In the genomic region with DNA sequence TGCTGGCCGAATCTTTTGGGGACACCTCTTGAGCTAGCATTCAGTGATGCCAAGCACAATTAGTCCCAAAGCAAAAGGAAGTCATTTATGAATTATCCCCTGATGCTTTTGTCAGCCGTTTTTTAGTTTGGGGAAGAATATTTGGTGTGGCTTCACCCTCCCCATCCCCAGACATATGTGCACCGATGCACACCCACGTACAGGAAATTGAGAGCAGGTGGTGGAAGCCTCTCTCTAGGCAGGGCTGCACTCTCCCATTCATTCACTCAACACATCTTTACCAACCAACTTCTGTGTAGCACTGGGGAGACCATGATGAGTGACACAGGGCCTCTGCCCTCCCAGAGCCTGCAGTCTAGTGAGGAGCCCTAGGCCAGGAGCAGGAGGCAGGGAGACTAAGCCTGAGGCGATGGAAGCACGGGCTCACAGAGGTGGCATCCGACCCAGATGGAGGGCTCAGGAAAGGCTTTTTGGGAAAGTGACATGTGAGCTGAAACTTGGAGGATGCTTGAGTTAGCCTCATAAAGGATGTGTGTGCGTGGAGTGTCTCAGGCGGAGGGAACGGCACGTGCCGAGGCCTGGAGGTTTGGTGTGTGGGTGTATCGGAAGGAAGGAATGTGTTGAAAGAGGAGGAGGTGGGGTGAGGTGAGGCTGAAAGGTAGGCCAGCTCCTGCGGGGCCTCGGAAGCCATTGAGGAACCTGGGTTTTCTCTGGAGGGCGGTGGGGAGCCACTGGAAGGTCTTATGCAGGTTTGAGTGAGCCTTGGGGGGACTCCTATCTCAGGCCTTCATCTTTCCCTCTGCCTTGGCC, we compare ENCODE assay signal across 11 cellular contexts. TPM values are rescaled to one million over a fixed set of nuclear protein-coding genes. Genes with fewer than 3 reads are reported as not detected.
DNase-seq lines count a peak whose midpoint lies in the region; ATAC-seq lines count a peak whose summit lies in the region.
"Had no signal": no experiment of that assay in that cellular context is flagged by ENCODE, and none has a peak within 500 bp of the region (broad histone marks: within the 10 kb centered on the region; RNA-seq: fewer than 3 reads in every experiment).

No MANE protein-coding gene starts in this region.

- peak; percentile 73 for ATAC-seq in HG02885 (IDR thresholded peaks at IDR 0.05; ENCODE audit: poor library complexity, unreplicated experiment)
- ATAC-seq in naive thymus-derived CD8-positive, alpha-beta T cell = peak; percentile 91 to 96
- ATAC-seq: heart right ventricle had no signal

- DNase-seq in GDM1 (lab: John Stamatoyannopoulos, UW) = peak; percentile 20
- peak; percentile 50 to 53 for DNase-seq in activated T-cell treated with anti-CD3 and anti-CD28 coated beads, Interleukin-2, amount 50 U/mL, for 48 hours
- DNase-seq in naive thymus-derived CD8-positive, alpha-beta T cell = peak in 5 of 10 donors; percentile 43 to 63 (median 52)
- no peak for DNase-seq in globus pallidus (ENCODE audit: low spot score)
- no peak for DNase-seq in SW 1271 (lab: John Stamatoyannopoulos, UW)
- DNase-seq in NOMO-1 (lab: John Stamatoyannopoulos, UW; ENCODE audit: unreplicated experiment in 2 of 2) = no peak
- DNase-seq in NCI-H774 (lab: John Stamatoyannopoulos, UW) = no peak
- DNase-seq: DMS53, heart right ventricle, NCI-H510A treated with DMSO at 0.1 percent for 48 hours had no signal

- peaks cover 0 to 22% (median 0%) of the 10 kb centered on the region in 3 donors for H3K36me3 Mint-ChIP-seq in naive thymus-derived CD8-positive, alpha-beta T cell

- peak overlapping the region; percentile 89 to 98 (median 96) for H3K27ac Mint-ChIP-seq in naive thymus-derived CD8-positive, alpha-beta T cell

- POLR2A ChIA-PET in naive thymus-derived CD8-positive, alpha-beta T cell (lab: Charles Lee) = interaction anchor here (0.6 to 4.5 kb wide), 10 partner anchors 9 to 60 kb away, joined by 3 to 30 read pairs (median 4); partner anchors contain the start of genes CPNE2, PSME3IP1 and RSPRY1

- peak overlapping the region; percentile 37 to 90 (median 77) for H3K4me3 Mint-ChIP-seq in naive thymus-derived CD8-positive, alpha-beta T cell

- H3K9me3 Mint-ChIP-seq in naive thymus-derived CD8-positive, alpha-beta T cell = no peaks in the 10 kb centered on the region

- peaks cover 38 to 86% (median 57%) of the 10 kb centered on the region in 4 donors for H3K4me1 Mint-ChIP-seq in naive thymus-derived CD8-positive, alpha-beta T cell

- H3K27me3 Mint-ChIP-seq in naive thymus-derived CD8-positive, alpha-beta T cell = no peaks in the 10 kb centered on the region

RNA-seq across cellular contexts. Expression of gene PSME3IP1, which starts 43.8 kb away (rescaled TPM):
- total RNA-seq in naive thymus-derived CD8-positive, alpha-beta T cell = 100 to 1,000 TPM; 137 to 158 TPM
- polyA plus RNA-seq in naive thymus-derived CD8-positive, alpha-beta T cell = 10 to 100 TPM; 66.0 to 81.4 (median 67.1) TPM

RNA-seq across cellular contexts. Expression of gene RSPRY1, which starts 44.1 kb away (rescaled TPM):
- total RNA-seq in naive thymus-derived CD8-positive, alpha-beta T cell = 10 to 100 TPM; 25.9 to 32.6 TPM
- 10 to 100 TPM; 28.4 to 34.6 (median 29.3) TPM for polyA plus RNA-seq in naive thymus-derived CD8-positive, alpha-beta T cell

RNA-seq across cellular contexts. Expression of gene CPNE2, which starts 49.6 kb away (rescaled TPM):
- total RNA-seq in naive thymus-derived CD8-positive, alpha-beta T cell = 10 to 100 TPM in 1 of 2 experiments, 1 to 10 TPM in 1; 9.6 to 10.3 TPM
- 10 to 100 TPM; 26.8 to 60.4 (median 30.4) TPM for polyA plus RNA-seq in naive thymus-derived CD8-positive, alpha-beta T cell

Comparison
In these comparisons a context has a peak if more than half of its experiments do, and no peak if none do; other contexts are left out.
1. DNase-seq: peak in GDM1 (single experiment) and activated T-cell treated with anti-CD3 and anti-CD28 coated beads, Interleukin-2, amount 50 U/mL, for 48 hours (2 of 2); none in globus pallidus (single experiment), SW 1271 (0 of 2), NOMO-1 (0 of 2) and NCI-H774 (single experiment).